Comparison of ENCODE assay signal across 1 cellular context in the genomic region with DNA sequence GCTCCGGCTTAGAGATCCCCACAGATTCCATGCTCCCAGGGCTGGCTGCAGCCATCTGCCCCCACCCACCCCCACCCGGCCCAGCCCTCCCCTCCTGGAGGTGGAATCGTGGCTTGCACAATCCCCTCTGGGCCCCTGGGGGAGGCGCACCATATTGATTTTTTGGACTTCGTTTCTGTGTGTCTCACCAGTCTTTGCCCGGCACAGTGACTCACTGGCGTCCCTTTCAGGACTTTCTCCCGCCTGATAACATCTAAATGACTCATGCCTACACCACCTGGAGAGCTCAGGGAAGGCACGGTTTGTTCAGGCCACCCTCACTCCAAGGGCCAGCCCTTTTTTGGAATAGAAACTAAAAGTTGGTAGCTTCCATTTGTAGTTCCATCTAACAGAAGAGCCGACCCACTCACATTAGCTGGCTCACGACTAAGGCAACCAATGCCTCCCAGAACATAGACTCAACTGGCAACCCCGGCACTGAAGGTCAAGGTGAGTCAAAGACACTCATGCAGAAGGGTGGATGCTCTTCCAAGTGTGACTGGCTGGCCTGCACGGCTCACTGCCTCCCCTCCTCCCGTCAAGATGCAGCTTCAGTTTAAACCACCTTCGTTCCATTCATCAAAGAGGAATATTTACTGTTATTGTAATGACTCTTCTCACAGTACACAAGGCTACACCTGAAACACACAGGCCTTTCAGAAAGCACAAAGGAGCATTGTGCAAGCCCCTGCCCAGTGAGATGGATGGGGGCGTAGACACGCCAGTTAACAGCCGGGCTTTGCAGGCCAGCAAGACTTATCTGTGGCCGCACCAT.
TF ChIP-seq lines count a peak whose summit lies in the region.

No MANE protein-coding gene starts in this region.

TF ChIP-seq in HepG2, 621 proteins besides CTCF, POLR2A, EP300 and RAD21 (continued from another document and continues in another):
- TF ChIP-seq WIZ (CRISPR knock-in tag; IDR thresholded peaks at IDR 0.05) (peak; percentile 73; the same call in 1 of the 2 replicates), DMAP1 (CRISPR knock-in tag; IDR thresholded peaks at IDR 0.05) (peak; percentile 58; the same call in 1 of the 2 replicates), HMG20B (CRISPR knock-in tag; conservative IDR thresholded peaks at IDR 0.05) (0 out of 2 replicates have a peak, but pooled peaks have one; percentile 31), HNRNPL (IDR thresholded peaks at IDR 0.05; ENCODE audit: low read depth, low read length) (no peak), GABPA (IDR thresholded peaks at IDR 0.05; ENCODE audit: low read depth, low read length) (no peak), GABPA (CRISPR knock-in tag; IDR thresholded peaks at IDR 0.05; ENCODE audit: low read depth) (0 out of 2 replicates have a peak, but pooled peaks have one; percentile 26), YEATS2 (CRISPR knock-in tag; IDR thresholded peaks at IDR 0.05; ENCODE audit: borderline replicate concordance) (peak; percentile 60; the same call in 1 of the 2 replicates), ZNF205 (CRISPR knock-in tag; IDR thresholded peaks at IDR 0.05) (peak; percentile 58; the same call in 1 of the 2 replicates), EHMT2 (IDR thresholded peaks at IDR 0.05; ENCODE audit: borderline replicate concordance, low read depth, low read length) (peak; percentile 79; the same call in 1 of the 2 replicates), HHEX (CRISPR knock-in tag; IDR thresholded peaks at IDR 0.05) (no peak), ARNT (IDR thresholded peaks at IDR 0.05) (no peak), ZBTB8A (CRISPR knock-in tag; IDR thresholded peaks at IDR 0.05; ENCODE audit: borderline replicate concordance, low read depth) (no peak), KLF16 (CRISPR knock-in tag; IDR thresholded peaks at IDR 0.05) (peak in 1 of 2 experiments; percentile 74; a peak in 1 of 4 replicates), ZNF160 (CRISPR knock-in tag; IDR thresholded peaks at IDR 0.05) (peak; percentile 49; the same call in 1 of the 2 replicates), MEIS2 (CRISPR knock-in tag; IDR thresholded peaks at IDR 0.05) (peak; percentile 85), GATA4 (IDR thresholded peaks at IDR 0.05; ENCODE audit: borderline replicate concordance, low read depth) (peak; percentile 88; the same call in 1 of the 2 replicates), MIER2 (CRISPR knock-in tag; IDR thresholded peaks at IDR 0.05) (0 out of 2 replicates have a peak, but pooled peaks have one; percentile 41), GATAD1 (CRISPR knock-in tag; IDR thresholded peaks at IDR 0.05) (peak; percentile 26; the same call in 1 of the 2 replicates), ZFP1 (CRISPR knock-in tag; IDR thresholded peaks at IDR 0.05) (no peak), SOX13 (IDR thresholded peaks at IDR 0.05) (peak; percentile 80), SOX13 (CRISPR knock-in tag; conservative IDR thresholded peaks at IDR 0.05 in 1 of 2, IDR thresholded peaks at IDR 0.05 in 1 of 2) (peak in 1 of 2 experiments; percentile 92; a peak in 2 of 4 replicates), THAP11 (CRISPR knock-in tag; IDR thresholded peaks at IDR 0.05) (peak; percentile 36; the same call in 1 of the 2 replicates), ZNF343 (CRISPR knock-in tag; IDR thresholded peaks at IDR 0.05) (peak; percentile 25; the same call in 1 of the 2 replicates), ZNF224 (CRISPR knock-in tag; IDR thresholded peaks at IDR 0.05) (no peak), REXO4 (CRISPR knock-in tag; IDR thresholded peaks at IDR 0.05; ENCODE audit: borderline replicate concordance) (no peak), SALL1 (CRISPR knock-in tag; IDR thresholded peaks at IDR 0.05) (peak; percentile 86), SMARCC2 (IDR thresholded peaks at IDR 0.05) (peak; percentile 36; the same call in 1 of the 2 replicates), EEA1 (CRISPR knock-in tag; IDR thresholded peaks at IDR 0.05; ENCODE audit: borderline replicate concordance) (0 out of 2 replicates have a peak, but pooled peaks have one; percentile 34), ZSCAN25 (CRISPR knock-in tag; IDR thresholded peaks at IDR 0.05) (peak; percentile 60), ELF3 (CRISPR knock-in tag; IDR thresholded peaks at IDR 0.05) (0 out of 2 replicates have a peak, but pooled peaks have one; percentile 39), ZNF644 (CRISPR knock-in tag; IDR thresholded peaks at IDR 0.05; ENCODE audit: low read depth) (peak; percentile 98), SP4 (CRISPR knock-in tag; IDR thresholded peaks at IDR 0.05) (no peak), PHF21A (CRISPR knock-in tag; IDR thresholded peaks at IDR 0.05) (peak; percentile 79; the same call in 1 of the 2 replicates), ZNF350 (CRISPR knock-in tag; IDR thresholded peaks at IDR 0.05; ENCODE audit: borderline replicate concordance, low read depth) (peak; percentile 63; the same call in 1 of the 2 replicates), SSRP1 (CRISPR knock-in tag; IDR thresholded peaks at IDR 0.05) (peak; percentile 98), JUN (CRISPR knock-in tag; IDR thresholded peaks at IDR 0.05) (peak; percentile 94), TAF1 (CRISPR knock-in tag; IDR thresholded peaks at IDR 0.05) (peak; percentile 42; the same call in 1 of the 2 replicates), HDAC2 (CRISPR knock-in tag; IDR thresholded peaks at IDR 0.05) (peak; percentile 79), NFRKB (IDR thresholded peaks at IDR 0.05) (no peak), ZNF749 (CRISPR knock-in tag; IDR thresholded peaks at IDR 0.05; ENCODE audit: borderline replicate concordance) (no peak), JUND (CRISPR knock-in tag; IDR thresholded peaks at IDR 0.05) (peak; percentile 98)
- TF ChIP-seq, protein P1, sequence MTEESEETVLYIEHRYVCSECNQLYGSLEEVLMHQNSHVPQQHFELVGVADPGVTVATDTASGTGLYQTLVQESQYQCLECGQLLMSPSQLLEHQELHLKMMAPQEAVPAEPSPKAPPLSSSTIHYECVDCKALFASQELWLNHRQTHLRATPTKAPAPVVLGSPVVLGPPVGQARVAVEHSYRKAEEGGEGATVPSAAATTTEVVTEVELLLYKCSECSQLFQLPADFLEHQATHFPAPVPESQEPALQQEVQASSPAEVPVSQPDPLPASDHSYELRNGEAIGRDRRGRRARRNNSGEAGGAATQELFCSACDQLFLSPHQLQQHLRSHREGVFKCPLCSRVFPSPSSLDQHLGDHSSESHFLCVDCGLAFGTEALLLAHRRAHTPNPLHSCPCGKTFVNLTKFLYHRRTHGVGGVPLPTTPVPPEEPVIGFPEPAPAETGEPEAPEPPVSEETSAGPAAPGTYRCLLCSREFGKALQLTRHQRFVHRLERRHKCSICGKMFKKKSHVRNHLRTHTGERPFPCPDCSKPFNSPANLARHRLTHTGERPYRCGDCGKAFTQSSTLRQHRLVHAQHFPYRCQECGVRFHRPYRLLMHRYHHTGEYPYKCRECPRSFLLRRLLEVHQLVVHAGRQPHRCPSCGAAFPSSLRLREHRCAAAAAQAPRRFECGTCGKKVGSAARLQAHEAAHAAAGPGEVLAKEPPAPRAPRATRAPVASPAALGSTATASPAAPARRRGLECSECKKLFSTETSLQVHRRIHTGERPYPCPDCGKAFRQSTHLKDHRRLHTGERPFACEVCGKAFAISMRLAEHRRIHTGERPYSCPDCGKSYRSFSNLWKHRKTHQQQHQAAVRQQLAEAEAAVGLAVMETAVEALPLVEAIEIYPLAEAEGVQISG (CRISPR knock-in tag; IDR thresholded peaks at IDR 0.05): peak; percentile 63
- TF ChIP-seq, protein P2, sequence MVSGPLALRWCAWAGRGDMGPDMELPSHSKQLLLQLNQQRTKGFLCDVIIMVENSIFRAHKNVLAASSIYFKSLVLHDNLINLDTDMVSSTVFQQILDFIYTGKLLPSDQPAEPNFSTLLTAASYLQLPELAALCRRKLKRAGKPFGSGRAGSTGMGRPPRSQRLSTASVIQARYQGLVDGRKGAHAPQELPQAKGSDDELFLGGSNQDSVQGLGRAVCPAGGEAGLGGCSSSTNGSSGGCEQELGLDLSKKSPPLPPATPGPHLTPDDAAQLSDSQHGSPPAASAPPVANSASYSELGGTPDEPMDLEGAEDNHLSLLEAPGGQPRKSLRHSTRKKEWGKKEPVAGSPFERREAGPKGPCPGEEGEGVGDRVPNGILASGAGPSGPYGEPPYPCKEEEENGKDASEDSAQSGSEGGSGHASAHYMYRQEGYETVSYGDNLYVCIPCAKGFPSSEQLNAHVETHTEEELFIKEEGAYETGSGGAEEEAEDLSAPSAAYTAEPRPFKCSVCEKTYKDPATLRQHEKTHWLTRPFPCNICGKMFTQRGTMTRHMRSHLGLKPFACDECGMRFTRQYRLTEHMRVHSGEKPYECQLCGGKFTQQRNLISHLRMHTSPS (CRISPR knock-in tag; IDR thresholded peaks at IDR 0.05; ENCODE audit: low read depth): peak; percentile 50; the same call in 1 of the 2 replicates
- TF ChIP-seq, protein P3, sequence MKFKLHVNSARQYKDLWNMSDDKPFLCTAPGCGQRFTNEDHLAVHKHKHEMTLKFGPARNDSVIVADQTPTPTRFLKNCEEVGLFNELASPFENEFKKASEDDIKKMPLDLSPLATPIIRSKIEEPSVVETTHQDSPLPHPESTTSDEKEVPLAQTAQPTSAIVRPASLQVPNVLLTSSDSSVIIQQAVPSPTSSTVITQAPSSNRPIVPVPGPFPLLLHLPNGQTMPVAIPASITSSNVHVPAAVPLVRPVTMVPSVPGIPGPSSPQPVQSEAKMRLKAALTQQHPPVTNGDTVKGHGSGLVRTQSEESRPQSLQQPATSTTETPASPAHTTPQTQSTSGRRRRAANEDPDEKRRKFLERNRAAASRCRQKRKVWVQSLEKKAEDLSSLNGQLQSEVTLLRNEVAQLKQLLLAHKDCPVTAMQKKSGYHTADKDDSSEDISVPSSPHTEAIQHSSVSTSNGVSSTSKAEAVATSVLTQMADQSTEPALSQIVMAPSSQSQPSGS (CRISPR knock-in tag; IDR thresholded peaks at IDR 0.05): peak; percentile 76; the same call in 1 of the 2 replicates
- TF ChIP-seq, protein P4, sequence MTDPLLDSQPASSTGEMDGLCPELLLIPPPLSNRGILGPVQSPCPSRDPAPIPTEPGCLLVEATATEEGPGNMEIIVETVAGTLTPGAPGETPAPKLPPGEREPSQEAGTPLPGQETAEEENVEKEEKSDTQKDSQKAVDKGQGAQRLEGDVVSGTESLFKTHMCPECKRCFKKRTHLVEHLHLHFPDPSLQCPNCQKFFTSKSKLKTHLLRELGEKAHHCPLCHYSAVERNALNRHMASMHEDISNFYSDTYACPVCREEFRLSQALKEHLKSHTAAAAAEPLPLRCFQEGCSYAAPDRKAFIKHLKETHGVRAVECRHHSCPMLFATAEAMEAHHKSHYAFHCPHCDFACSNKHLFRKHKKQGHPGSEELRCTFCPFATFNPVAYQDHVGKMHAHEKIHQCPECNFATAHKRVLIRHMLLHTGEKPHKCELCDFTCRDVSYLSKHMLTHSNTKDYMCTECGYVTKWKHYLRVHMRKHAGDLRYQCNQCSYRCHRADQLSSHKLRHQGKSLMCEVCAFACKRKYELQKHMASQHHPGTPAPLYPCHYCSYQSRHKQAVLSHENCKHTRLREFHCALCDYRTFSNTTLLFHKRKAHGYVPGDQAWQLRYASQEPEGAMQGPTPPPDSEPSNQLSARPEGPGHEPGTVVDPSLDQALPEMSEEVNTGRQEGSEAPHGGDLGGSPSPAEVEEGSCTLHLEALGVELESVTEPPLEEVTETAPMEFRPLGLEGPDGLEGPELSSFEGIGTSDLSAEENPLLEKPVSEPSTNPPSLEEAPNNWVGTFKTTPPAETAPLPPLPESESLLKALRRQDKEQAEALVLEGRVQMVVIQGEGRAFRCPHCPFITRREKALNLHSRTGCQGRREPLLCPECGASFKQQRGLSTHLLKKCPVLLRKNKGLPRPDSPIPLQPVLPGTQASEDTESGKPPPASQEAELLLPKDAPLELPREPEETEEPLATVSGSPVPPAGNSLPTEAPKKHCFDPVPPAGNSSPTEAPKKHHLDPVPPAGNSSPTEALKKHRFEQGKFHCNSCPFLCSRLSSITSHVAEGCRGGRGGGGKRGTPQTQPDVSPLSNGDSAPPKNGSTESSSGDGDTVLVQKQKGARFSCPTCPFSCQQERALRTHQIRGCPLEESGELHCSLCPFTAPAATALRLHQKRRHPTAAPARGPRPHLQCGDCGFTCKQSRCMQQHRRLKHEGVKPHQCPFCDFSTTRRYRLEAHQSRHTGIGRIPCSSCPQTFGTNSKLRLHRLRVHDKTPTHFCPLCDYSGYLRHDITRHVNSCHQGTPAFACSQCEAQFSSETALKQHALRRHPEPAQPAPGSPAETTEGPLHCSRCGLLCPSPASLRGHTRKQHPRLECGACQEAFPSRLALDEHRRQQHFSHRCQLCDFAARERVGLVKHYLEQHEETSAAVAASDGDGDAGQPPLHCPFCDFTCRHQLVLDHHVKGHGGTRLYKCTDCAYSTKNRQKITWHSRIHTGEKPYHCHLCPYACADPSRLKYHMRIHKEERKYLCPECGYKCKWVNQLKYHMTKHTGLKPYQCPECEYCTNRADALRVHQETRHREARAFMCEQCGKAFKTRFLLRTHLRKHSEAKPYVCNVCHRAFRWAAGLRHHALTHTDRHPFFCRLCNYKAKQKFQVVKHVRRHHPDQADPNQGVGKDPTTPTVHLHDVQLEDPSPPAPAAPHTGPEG (CRISPR knock-in tag; IDR thresholded peaks at IDR 0.05): no peak
- TF ChIP-seq, protein P5, sequence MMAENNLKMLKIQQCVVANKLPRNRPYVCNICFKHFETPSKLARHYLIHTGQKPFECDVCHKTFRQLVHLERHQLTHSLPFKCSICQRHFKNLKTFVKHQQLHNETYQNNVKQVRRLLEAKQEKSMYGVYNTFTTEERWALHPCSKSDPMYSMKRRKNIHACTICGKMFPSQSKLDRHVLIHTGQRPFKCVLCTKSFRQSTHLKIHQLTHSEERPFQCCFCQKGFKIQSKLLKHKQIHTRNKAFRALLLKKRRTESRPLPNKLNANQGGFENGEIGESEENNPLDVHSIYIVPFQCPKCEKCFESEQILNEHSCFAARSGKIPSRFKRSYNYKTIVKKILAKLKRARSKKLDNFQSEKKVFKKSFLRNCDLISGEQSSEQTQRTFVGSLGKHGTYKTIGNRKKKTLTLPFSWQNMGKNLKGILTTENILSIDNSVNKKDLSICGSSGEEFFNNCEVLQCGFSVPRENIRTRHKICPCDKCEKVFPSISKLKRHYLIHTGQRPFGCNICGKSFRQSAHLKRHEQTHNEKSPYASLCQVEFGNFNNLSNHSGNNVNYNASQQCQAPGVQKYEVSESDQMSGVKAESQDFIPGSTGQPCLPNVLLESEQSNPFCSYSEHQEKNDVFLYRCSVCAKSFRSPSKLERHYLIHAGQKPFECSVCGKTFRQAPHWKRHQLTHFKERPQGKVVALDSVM (CRISPR knock-in tag; IDR thresholded peaks at IDR 0.05): no peak
- TF ChIP-seq, protein P6, sequence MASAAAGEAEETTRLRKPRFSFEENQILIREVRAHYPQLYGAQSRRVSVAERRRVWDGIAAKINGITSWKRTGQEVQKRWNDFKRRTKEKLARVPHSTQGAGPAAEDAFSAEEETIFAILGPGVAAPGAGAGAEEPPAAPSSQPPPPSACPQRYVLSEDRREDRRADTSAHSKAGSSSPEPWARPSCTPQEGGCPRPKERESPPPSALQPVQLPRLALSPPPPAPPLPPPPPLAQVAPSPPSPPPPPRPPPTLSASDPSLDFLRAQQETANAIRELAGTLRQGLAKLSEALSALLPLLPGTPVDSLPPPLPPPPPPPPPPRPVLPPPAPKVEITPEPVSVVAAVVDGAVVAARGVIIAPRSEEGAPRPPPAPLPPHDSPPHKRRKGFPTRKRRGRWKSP (CRISPR knock-in tag; IDR thresholded peaks at IDR 0.05): peak; percentile 60
- TF ChIP-seq, protein P7, sequence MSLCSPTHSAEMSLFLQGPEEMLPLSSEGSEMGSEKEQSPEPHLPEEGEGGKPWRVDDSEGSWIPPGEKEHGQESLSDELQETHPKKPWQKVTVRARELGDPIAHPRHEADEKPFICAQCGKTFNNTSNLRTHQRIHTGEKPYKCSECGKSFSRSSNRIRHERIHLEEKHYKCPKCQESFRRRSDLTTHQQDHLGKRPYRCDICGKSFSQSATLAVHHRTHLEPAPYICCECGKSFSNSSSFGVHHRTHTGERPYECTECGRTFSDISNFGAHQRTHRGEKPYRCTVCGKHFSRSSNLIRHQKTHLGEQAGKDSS (CRISPR knock-in tag; IDR thresholded peaks at IDR 0.05; ENCODE audit: borderline replicate concordance, low read depth): peak; percentile 69; the same call in 1 of the 2 replicates
